Comparison of ENCODE assay signal across 8 cellular contexts in the genomic region with DNA sequence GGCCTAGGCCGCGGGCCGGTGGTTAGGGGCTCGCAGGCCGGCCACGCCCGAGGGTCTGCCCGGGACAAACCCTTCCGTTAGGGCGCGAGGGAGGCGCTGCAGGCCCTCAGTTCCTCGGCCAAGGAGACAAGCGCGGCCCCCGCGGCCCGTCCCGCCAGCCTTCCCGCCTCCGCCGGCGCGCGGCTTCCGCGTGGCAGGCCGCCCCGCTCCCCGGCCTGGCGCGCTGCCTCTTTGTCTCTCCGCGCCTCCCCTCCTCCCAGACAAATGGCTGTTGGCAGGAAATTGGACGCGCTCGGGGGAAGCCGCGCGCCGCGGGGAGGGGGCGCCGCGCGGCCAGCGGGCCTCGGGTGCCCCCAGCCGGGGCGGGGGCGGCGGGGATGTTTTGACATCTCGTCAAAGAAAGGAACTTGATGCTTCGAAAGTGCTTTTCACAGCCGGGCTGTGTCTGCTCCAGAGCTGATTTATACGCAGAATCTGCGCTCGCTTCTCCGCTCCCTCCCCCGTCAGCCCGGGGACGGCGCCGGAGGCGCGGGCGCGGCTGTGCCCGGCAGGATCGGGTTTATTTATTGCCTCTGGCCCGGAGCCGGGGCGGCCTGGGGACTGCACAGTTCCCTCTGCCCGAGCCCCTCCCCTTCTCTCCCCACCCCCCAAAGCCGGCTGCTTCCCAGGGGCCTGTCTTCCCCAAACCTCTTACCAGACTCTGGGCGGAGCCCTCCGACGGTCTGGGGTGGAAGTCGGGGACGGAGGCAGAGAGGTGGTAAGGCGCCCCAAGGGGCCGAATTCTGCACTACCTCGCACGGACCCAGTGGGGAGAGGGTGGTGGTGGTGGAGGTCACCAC.
A peak's percentile ranks its signal among the peaks of the same experiment; 100 is the strongest.
DNase-seq lines count a peak whose midpoint lies in the region; ATAC-seq lines count a peak whose summit lies in the region.

No MANE protein-coding gene starts in this region.

- H3K27ac ChIP-seq in cingulate gyrus (ENCODE audit: low read depth, low read length), result peak overlapping the region; percentile 95

- ATAC-seq in GM18907 (IDR thresholded peaks at IDR 0.05; ENCODE audit: unreplicated experiment) (peak; percentile 93), HG03139 (IDR thresholded peaks at IDR 0.05; ENCODE audit: unreplicated experiment) (peak; percentile 95)

- DNase-seq in AG20443 (ENCODE audit: low spot score), result peak; percentile 92
- peak; percentile 58 to 86 for DNase-seq in NCI-H446 (lab: John Stamatoyannopoulos, UW)
- DNase-seq in activated CD4-positive, alpha-beta T cell treated with anti-CD3 and anti-CD28 coated beads for 24 hours (ENCODE audit: low read depth in 2 of 2), result peak; percentile 59 to 75
- DNase-seq in left kidney (ENCODE audit: low read depth, low spot score), result peak; percentile 96
- DNase-seq in stimulated activated CD4-positive, alpha-beta T cell treated with anti-CD3 and anti-CD28 coated beads, Interleukin-1b, Interleukin-23, amount 100 ng/mL, for 48 hours, result peak; percentile 87

Comparison
In these comparisons a context has a peak if more than half of its experiments do, and no peak if none do; other contexts are left out.
1. Peak in every context shown above with its lines: DNase-seq, ATAC-seq and H3K27ac ChIP-seq.